Comparison of ENCODE assay signal across 1 cellular context in the genomic region with DNA sequence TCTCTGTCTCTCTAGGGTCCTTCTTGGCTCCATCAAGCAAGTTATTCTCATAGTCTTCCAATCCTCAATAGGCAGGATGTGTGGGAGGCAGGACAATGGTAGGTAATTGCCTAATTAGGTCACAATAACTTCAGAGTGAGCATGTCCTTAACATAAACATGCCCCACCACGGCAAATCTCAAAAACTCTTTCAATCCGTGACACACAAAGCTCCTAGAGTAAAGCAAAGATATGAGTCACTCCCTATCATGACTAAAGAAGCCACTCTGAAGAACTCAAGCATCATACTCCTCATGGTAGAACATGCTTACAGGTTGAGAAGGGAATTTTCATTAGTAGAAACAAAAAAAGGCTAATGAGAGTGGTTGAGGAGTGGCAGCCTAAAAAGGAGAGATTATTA.
TF ChIP-seq lines count a peak whose summit lies in the region.

No MANE protein-coding gene starts in this region.

TF ChIP-seq in IMR-90, 13 proteins besides CTCF, POLR2A, EP300 and RAD21:
- TF ChIP-seq, protein P1, sequence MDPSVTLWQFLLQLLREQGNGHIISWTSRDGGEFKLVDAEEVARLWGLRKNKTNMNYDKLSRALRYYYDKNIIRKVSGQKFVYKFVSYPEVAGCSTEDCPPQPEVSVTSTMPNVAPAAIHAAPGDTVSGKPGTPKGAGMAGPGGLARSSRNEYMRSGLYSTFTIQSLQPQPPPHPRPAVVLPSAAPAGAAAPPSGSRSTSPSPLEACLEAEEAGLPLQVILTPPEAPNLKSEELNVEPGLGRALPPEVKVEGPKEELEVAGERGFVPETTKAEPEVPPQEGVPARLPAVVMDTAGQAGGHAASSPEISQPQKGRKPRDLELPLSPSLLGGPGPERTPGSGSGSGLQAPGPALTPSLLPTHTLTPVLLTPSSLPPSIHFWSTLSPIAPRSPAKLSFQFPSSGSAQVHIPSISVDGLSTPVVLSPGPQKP (IDR thresholded peaks at IDR 0.05; ENCODE audit: borderline replicate concordance, low read depth, low read length): no peak
- TF ChIP-seq RFX5 (IDR thresholded peaks at IDR 0.05; ENCODE audit: low read depth, low read length) (no peak), MAFK (IDR thresholded peaks at IDR 0.05; ENCODE audit: low read depth, low read length) (no peak)
